In genomic region chr4:80335554-80336358, GRCh38 we compare ENCODE assay signal across 8 cellular contexts. TPM values are rescaled to one million over a fixed set of nuclear protein-coding genes. Genes with fewer than 3 reads are reported as not detected.
DNase-seq lines count a peak whose midpoint lies in the region; ATAC-seq and TF ChIP-seq lines count a peak whose summit lies in the region.

Gene CFAP299 (plus strand): TSS chr4:80335730.

- WGBS in ovary, 3 donors = 0% methylated on average over 48 to 49 of the region's 49 CpGs

- no peaks in the 10 kb centered on the region for H3K27me3 ChIP-seq in RWPE2 (ENCODE audit: insufficient read depth, poor library complexity, severe bottlenecking)
- no peaks in the 10 kb centered on the region for H3K27me3 ChIP-seq in ovary

- TF ChIP-seq EP300 in ovary (IDR thresholded peaks at IDR 0.05) = no peak

- H3K4me1 Mint-ChIP-seq in activated naive CD4-positive, alpha-beta T cell treated with anti-CD3 and anti-CD28 coated beads, Interleukin-2, amount 50 U/mL, for 24 hours = peaks cover 12% of the 10 kb centered on the region
- H3K4me1 Mint-ChIP-seq in type B pancreatic cell (ENCODE audit: unreplicated experiment) = no peaks in the 10 kb centered on the region

- DNase-seq in DMS153 treated with DMSO at 0.1 percent for 48 hours (lab: John Stamatoyannopoulos, UW; ENCODE audit: unreplicated experiment) (peak; percentile 83), HuH-7.5 (ENCODE audit: low spot score) (peak; percentile 49), RWPE2 (ENCODE audit: low spot score) (peak; percentile 90), Right ventricle myocardium inferior (ENCODE audit: missing footprints) (peak; percentile 92), ovary (peak; percentile 75 to 89 (median 84)), type B pancreatic cell (ENCODE audit: extremely low spot score, unreplicated experiment) (peak; percentile 85)

- H3K36me3 Mint-ChIP-seq in activated naive CD4-positive, alpha-beta T cell treated with anti-CD3 and anti-CD28 coated beads, Interleukin-2, amount 50 U/mL, for 24 hours = no peaks in the 10 kb centered on the region
- no peaks in the 10 kb centered on the region for H3K36me3 Mint-ChIP-seq in type B pancreatic cell

- H3K9me3 ChIP-seq in RWPE2 (ENCODE audit: severe bottlenecking) (no peaks in the 10 kb centered on the region), ovary (no peaks in the 10 kb centered on the region)

- intact Hi-C loops in Right ventricle myocardium inferior (cut with DNase I) = loop anchor here (5.0 kb wide), 2 partner anchors 133 to 1383 kb away; no protein-coding TSS in a partner anchor
- intact Hi-C loops in ovary (cut with DNase I) = no loop called here

- TF ChIP-seq CTCF in RWPE2 (IDR thresholded peaks at IDR 0.05; ENCODE audit: poor library complexity, severe bottlenecking) = peak; percentile 64
- peak in 2 of 3 donors; percentile 19 to 25 for TF ChIP-seq CTCF in ovary (IDR thresholded peaks at IDR 0.05)
- TF ChIP-seq CTCF in type B pancreatic cell (conservative IDR thresholded peaks at IDR 0.05) = peak; percentile 76

- H3K27ac ChIP-seq in RWPE2 (ENCODE audit: poor library complexity, severe bottlenecking) (no peak within 1 kb of the TSS), ovary (no peak within 1 kb of the TSS)

- H3K4me3 ChIP-seq in RWPE2 (ENCODE audit: severe bottlenecking) (peak within 1 kb of the TSS; percentile 56), ovary (peak within 1 kb of the TSS; percentile 46)

- H3K9me3 Mint-ChIP-seq in activated naive CD4-positive, alpha-beta T cell treated with anti-CD3 and anti-CD28 coated beads, Interleukin-2, amount 50 U/mL, for 24 hours = no peaks in the 10 kb centered on the region
- H3K9me3 Mint-ChIP-seq in type B pancreatic cell = no peaks in the 10 kb centered on the region

- no peak within 1 kb of the TSS for H3K27ac Mint-ChIP-seq in activated naive CD4-positive, alpha-beta T cell treated with anti-CD3 and anti-CD28 coated beads, Interleukin-2, amount 50 U/mL, for 24 hours
- no peak within 1 kb of the TSS for H3K27ac Mint-ChIP-seq in type B pancreatic cell

- H3K4me3 Mint-ChIP-seq in activated naive CD4-positive, alpha-beta T cell treated with anti-CD3 and anti-CD28 coated beads, Interleukin-2, amount 50 U/mL, for 24 hours = peak within 1 kb of the TSS; percentile 88
- H3K4me3 Mint-ChIP-seq in type B pancreatic cell = peak within 1 kb of the TSS; percentile 93

- peak; percentile 98 for ATAC-seq in GM21619 (IDR thresholded peaks at IDR 0.05; ENCODE audit: unreplicated experiment)
- ATAC-seq in RWPE2 (ENCODE audit: low read depth) = peak; percentile 91
- peak; percentile 96 for ATAC-seq in Right ventricle myocardium inferior

- H3K36me3 ChIP-seq in RWPE2 (ENCODE audit: low read depth) = no peaks in the 10 kb centered on the region
- no peaks in the 10 kb centered on the region for H3K36me3 ChIP-seq in ovary

- TF ChIP-seq POLR2A in ovary (IDR thresholded peaks at IDR 0.05) = no peak

- no peaks in the 10 kb centered on the region for H3K4me1 ChIP-seq in RWPE2 (ENCODE audit: insufficient read depth, poor library complexity, severe bottlenecking)
- peaks cover 7% of the 10 kb centered on the region for H3K4me1 ChIP-seq in ovary (ENCODE audit: insufficient read depth)

- peaks cover 10% of the 10 kb centered on the region for H3K27me3 Mint-ChIP-seq in activated naive CD4-positive, alpha-beta T cell treated with anti-CD3 and anti-CD28 coated beads, Interleukin-2, amount 50 U/mL, for 24 hours
- H3K27me3 Mint-ChIP-seq in type B pancreatic cell = peaks cover 31% of the 10 kb centered on the region

RNA-seq across cellular contexts. Expression of gene CFAP299, which starts in this region (rescaled TPM):
- total RNA-seq in Right ventricle myocardium inferior = 0.38 TPM
- 10 to 100 TPM in 1 of 7 donors, 1 to 10 TPM in 2, under 1 TPM in 2, not detected in 2; 0.77 to 17.0 (median 1.0) TPM for total RNA-seq in ovary
- polyA plus RNA-seq in ovary = under 1 TPM; 0.32 to 0.33 TPM
- total RNA-seq in type B pancreatic cell (ENCODE audit: low replicate concordance) = 1.1 TPM in 1 of 2 replicates, not detected in the other

Comparison
In these comparisons a context has a peak if more than half of its experiments do, and no peak if none do; other contexts are left out.
1. Peak in DNase-seq and ATAC-seq in Right ventricle myocardium inferior; RNA of the gene not detected or under 1 TPM.
2. CTCF ChIP-seq: peak in every context shown above with its lines; median percentile 76 in type B pancreatic cell; 64 in RWPE2; 22 in ovary.